In the genomic region with DNA sequence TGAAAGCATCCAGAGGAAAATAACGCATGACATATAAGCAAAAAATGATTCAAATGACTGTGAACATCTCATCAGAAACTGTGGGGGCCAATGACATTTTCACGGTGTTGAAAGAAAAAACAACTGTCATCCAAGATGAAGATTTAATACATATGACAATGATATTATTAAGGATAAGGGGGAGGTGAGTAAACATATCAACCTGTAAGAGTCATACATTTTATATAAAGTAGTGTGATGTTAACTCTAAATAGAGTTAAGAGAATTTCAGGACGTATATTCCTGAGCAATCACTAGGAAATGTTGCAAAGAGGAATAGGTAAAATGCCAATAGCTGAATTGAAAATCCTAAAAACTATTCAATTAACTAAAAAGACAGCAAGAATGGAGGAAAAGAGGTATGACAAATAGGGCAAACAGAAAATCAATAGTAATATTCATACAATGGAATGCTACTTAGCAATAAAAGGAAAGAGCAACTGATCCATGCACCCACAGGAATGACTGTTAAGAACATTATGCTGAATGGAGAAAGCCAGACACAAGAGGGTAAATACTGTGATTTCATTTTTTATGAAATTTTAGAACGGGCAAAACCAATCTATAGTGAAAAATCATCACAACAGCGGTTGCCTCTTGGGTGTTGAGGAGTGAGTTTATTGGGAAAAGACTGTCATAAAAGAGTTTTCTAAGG, we compare ENCODE assay signal across 27 cellular contexts.
"Had no signal": no experiment of that assay in that cellular context is flagged by ENCODE, and none has a peak within 500 bp of the region (broad histone marks: within the 10 kb centered on the region; RNA-seq: fewer than 3 reads in every experiment).

No MANE protein-coding gene starts in this region.

- H3K27ac ChIP-seq: VCaP had no signal

- H3K36me3 ChIP-seq: ascending aorta had no signal

- H3K4me3 ChIP-seq: ascending aorta had no signal

- H3K9me3 ChIP-seq: ascending aorta had no signal

- H3K27me3 ChIP-seq: ascending aorta had no signal

- DNase-seq: activated B cell treated with CpG ODN at 0.5 μM for 24 hours; activated CD4-positive, alpha-beta memory T cell treated with anti-CD3 and anti-CD28 coated beads for 36 hours; activated CD4-positive, alpha-beta T cell treated with anti-CD3 and anti-CD28 coated beads for 4 hours; activated CD4-positive, alpha-beta T cell treated with anti-CD3 and anti-CD28 coated beads, Interleukin-2, amount 10 ng/mL, durations not matched to agents 24 days and 14 days; activated CD4-positive, alpha-beta T cell treated with anti-CD3 and anti-CD28 coated beads, Interleukin-2, amount 50 U/mL, for 1 hour; activated CD4-positive, alpha-beta T cell treated with anti-CD3 and anti-CD28 coated beads, Interleukin-2, amount 50 U/mL, for 4 hours; activated CD4-positive, CD25-positive, alpha-beta regulatory T cell treated with anti-CD3 and anti-CD28 coated beads, Interleukin-2, amount 50 U/mL, for 72 hours; activated CD8-positive, alpha-beta memory T cell treated with anti-CD3 and anti-CD28 coated beads, Interleukin-2, amount 50 U/mL, for 4 hours; activated CD8-positive, alpha-beta T cell treated with anti-CD3 and anti-CD28 coated beads for 36 hours; activated gamma-delta T cell; activated naive CD4-positive, alpha-beta T cell treated with anti-CD3 and anti-CD28 coated beads, Interleukin-2, amount 10 ng/mL, durations not matched to agents 7 days and 5 days; activated naive CD4-positive, alpha-beta T cell treated with Interleukin-2 at 50 U/mL for 16 hours; activated naive CD8-positive, alpha-beta T cell treated with anti-CD3 and anti-CD28 coated beads, Interleukin-2, amount 10 ng/mL, durations not matched to agents 7 days and 5 days; activated naive CD8-positive, alpha-beta T cell treated with anti-CD3 and anti-CD28 coated beads, Interleukin-2, amount 50 U/mL, for 24 hours; activated T-cell treated with anti-CD3 and anti-CD28 coated beads for 4 hours; activated T-cell treated with anti-CD3 and anti-CD28 coated beads, Interleukin-2, amount 50 U/mL, for 1 hour; activated T-cell treated with anti-CD3 and anti-CD28 coated beads, Interleukin-2, amount 50 U/mL, for 4 hours; activated T-cell treated with anti-CD3 and anti-CD28 coated beads, Interleukin-2, amount 50 U/mL, for 72 hours; amygdala; anterior cingulate cortex; central memory CD4-positive, alpha-beta T cell; T-helper 1 cell; T-helper 2 cell; T-helper 9 cell had no signal

- ATAC-seq: activated CD8-positive, alpha-beta T cell treated with anti-CD3 and anti-CD28 coated beads for 36 hours; activated naive CD8-positive, alpha-beta T cell treated with anti-CD3 and anti-CD28 coated beads, Interleukin-2, amount 50 U/mL, for 24 hours; activated T-cell treated with anti-CD3 and anti-CD28 coated beads, Interleukin-2, amount 50 U/mL, for 4 hours; activated T-cell treated with anti-CD3 and anti-CD28 coated beads, Interleukin-2, amount 50 U/mL, for 72 hours; activated T-helper 17 cell treated with anti-CD3 and anti-CD28 coated beads, Interleukin-2, amount 50 U/mL, for 72 hours had no signal
